In the genomic region with DNA sequence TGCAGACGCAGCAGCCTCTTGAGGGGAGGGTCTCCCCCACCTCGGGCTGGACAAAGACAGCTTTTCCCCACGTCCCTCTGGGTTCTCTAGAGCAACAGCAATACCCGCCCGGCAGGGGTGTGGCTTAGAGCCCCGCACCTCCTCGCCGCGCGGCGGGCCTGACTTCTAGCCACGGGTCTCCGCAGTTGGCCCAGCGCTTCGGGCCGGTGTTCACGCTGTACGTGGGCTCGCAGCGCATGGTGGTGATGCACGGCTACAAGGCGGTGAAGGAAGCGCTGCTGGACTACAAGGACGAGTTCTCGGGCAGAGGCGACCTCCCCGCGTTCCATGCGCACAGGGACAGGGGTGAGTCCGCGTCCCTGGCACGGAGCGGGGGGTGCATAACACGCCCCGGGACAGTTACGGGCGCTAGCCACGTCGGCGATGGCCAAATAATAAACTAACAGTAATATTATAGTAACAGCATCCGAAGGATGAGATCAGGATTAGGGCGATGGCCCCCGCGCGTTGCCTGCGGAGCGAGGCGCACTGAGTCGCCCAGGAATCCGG, we compare ENCODE assay signal across 13 cellular contexts. TPM values are rescaled to one million over a fixed set of nuclear protein-coding genes. Genes with fewer than 3 reads are reported as not detected.
A peak's percentile ranks its signal among the peaks of the same experiment; 100 is the strongest.
DNase-seq lines count a peak whose midpoint lies in the region; ATAC-seq and TF ChIP-seq lines count a peak whose summit lies in the region.
"Had no signal": no experiment of that assay in that cellular context is flagged by ENCODE, and none has a peak within 500 bp of the region (broad histone marks: within the 10 kb centered on the region; RNA-seq: fewer than 3 reads in every experiment).

No MANE protein-coding gene starts in this region.

- no peak overlapping the region for H3K27ac Mint-ChIP-seq in activated naive CD8-positive, alpha-beta T cell treated with anti-CD3 and anti-CD28 coated beads, Interleukin-2, amount 50 U/mL, for 24 hours
- H3K27ac Mint-ChIP-seq: IgD-negative memory B cell had no signal

- no peak for ATAC-seq in activated naive CD8-positive, alpha-beta T cell treated with anti-CD3 and anti-CD28 coated beads, Interleukin-2, amount 50 U/mL, for 24 hours
- ATAC-seq in GM21515 (IDR thresholded peaks at IDR 0.05; ENCODE audit: unreplicated experiment) = no peak

- H3K4me3 Mint-ChIP-seq in activated naive CD8-positive, alpha-beta T cell treated with anti-CD3 and anti-CD28 coated beads, Interleukin-2, amount 50 U/mL, for 24 hours = peak overlapping the region; percentile 70

- H3K4me3 ChIP-seq in stomach = peak overlapping the region; percentile 35 to 49 (median 44)
- H3K4me3 ChIP-seq: colonic mucosa had no signal

- peaks cover 18 to 28% (median 23%) of the 10 kb centered on the region in 4 donors for H3K4me1 ChIP-seq in stomach
- H3K4me1 ChIP-seq: colonic mucosa had no signal

- peaks cover 0 to 15% (median 6%) of the 10 kb centered on the region in 4 donors for H3K9me3 ChIP-seq in stomach
- H3K9me3 ChIP-seq: colonic mucosa had no signal

- in situ Hi-C loops in GM13977 (cut with MboI; ENCODE audit: low pct_unique_long_range_greater_than_20kb, low sequenced_read_pairs, unreplicated experiment) = no loop called here

- H3K36me3 Mint-ChIP-seq in activated naive CD8-positive, alpha-beta T cell treated with anti-CD3 and anti-CD28 coated beads, Interleukin-2, amount 50 U/mL, for 24 hours (ENCODE audit: low read depth) = peaks cover 1% of the 10 kb centered on the region
- H3K36me3 Mint-ChIP-seq: IgD-negative memory B cell had no signal

- no peaks in the 10 kb centered on the region for H3K36me3 ChIP-seq in stomach
- H3K36me3 ChIP-seq: colonic mucosa had no signal

- intact Hi-C loops in stomach (cut with DNase I; ENCODE audit: low total_unique reads) = no loop called here

- H3K9me3 Mint-ChIP-seq in activated naive CD8-positive, alpha-beta T cell treated with anti-CD3 and anti-CD28 coated beads, Interleukin-2, amount 50 U/mL, for 24 hours = peaks cover 6% of the 10 kb centered on the region

- TF ChIP-seq CTCF in stomach (IDR thresholded peaks at IDR 0.05) = no peak
- no peak for TF ChIP-seq CTCF in GM13977 (IDR thresholded peaks at IDR 0.05; ENCODE audit: extremely low read depth, insufficient read depth, missing control alignments)

- H3K4me1 Mint-ChIP-seq in activated naive CD8-positive, alpha-beta T cell treated with anti-CD3 and anti-CD28 coated beads, Interleukin-2, amount 50 U/mL, for 24 hours = peaks cover 21% of the 10 kb centered on the region

- peak overlapping the region in 2 of 5 donors; percentile 55 to 57 for H3K27ac ChIP-seq in stomach
- H3K27ac ChIP-seq: 22Rv1, colonic mucosa had no signal

- H3K27me3 Mint-ChIP-seq in activated naive CD8-positive, alpha-beta T cell treated with anti-CD3 and anti-CD28 coated beads, Interleukin-2, amount 50 U/mL, for 24 hours = peaks cover 52% of the 10 kb centered on the region

- no peak for TF ChIP-seq EP300 in stomach (IDR thresholded peaks at IDR 0.05)

- peak; percentile 7 for DNase-seq in DMS 273 (lab: John Stamatoyannopoulos, UW; ENCODE audit: unreplicated experiment)
- no peak for DNase-seq in DMS 273 treated with DMSO at 0.1 percent for 48 hours (lab: John Stamatoyannopoulos, UW)
- no peak for DNase-seq in activated naive CD8-positive, alpha-beta T cell treated with anti-CD3 and anti-CD28 coated beads, Interleukin-2, amount 50 U/mL, for 24 hours
- peak; percentile 17 for DNase-seq in inferior parietal cortex (ENCODE audit: extremely low spot score)
- no peak for DNase-seq in stomach
- DNase-seq in KG1 (lab: John Stamatoyannopoulos, UW) = no peak
- DNase-seq in GM13977 (ENCODE audit: low spot score) = no peak
- DNase-seq: activated CD8-positive, alpha-beta memory T cell treated with anti-CD3 and anti-CD28 coated beads, Interleukin-2, amount 50 U/mL, for 48 hours; colonic mucosa; NCI-H524 treated with DMSO at 0.1 percent for 48 hours had no signal

- TF ChIP-seq POLR2A in stomach (IDR thresholded peaks at IDR 0.05) = no peak

- H3K27me3 ChIP-seq in stomach = peaks cover 0 to 57% (median 25%) of the 10 kb centered on the region in 3 donors

- 1 to 10% (median 4%) methylated on average over 34 to 50 of the region's 50 CpGs for WGBS in stomach, 5 donors

RNA-seq across cellular contexts. Expression of a gene that starts 1.2 kb away (rescaled TPM):
- total RNA-seq in stomach = 10 to 100 TPM in 2 of 5 donors, 1 to 10 TPM in 2, not detected in 1; 1.7 to 19.9 (median 11.6) TPM
- 1 to 10 TPM; 4.0 to 5.0 (median 4.6) TPM for polyA plus RNA-seq in stomach
- polyA plus RNA-seq: IgD-negative memory B cell had no signal

RNA-seq across cellular contexts. Expression of a gene that starts 37.0 kb away (rescaled TPM):
- total RNA-seq in stomach = not detected
- polyA plus RNA-seq in stomach = 1 to 10 TPM in 1 of 3 donors, under 1 TPM in 2; 0.45 to 1.7 (median 0.50) TPM
- total RNA-seq: colonic mucosa had no signal
- polyA plus RNA-seq: IgD-negative memory B cell had no signal

Comparison
In these comparisons a context has a peak if more than half of its experiments do, and no peak if none do; other contexts are left out.
1. DNase-seq: peak in DMS 273 (single experiment) and inferior parietal cortex (single experiment); none in DMS 273 treated with DMSO at 0.1 percent for 48 hours (single experiment), activated naive CD8-positive, alpha-beta T cell treated with anti-CD3 and anti-CD28 coated beads, Interleukin-2, amount 50 U/mL, for 24 hours (single experiment), stomach (single experiment), KG1 (single experiment) and GM13977 (single experiment).